12 cellular contexts compared by ENCODE assay signal in genomic region chr15:83871808-83872559, GRCh38.
DNase-seq lines count a peak whose midpoint lies in the region; ATAC-seq, FAIRE-seq and TF ChIP-seq lines count a peak whose summit lies in the region.
"Had no signal": no experiment of that assay in that cellular context is flagged by ENCODE, and none has a peak within 500 bp of the region (broad histone marks: within the 10 kb centered on the region; RNA-seq: fewer than 3 reads in every experiment).

No MANE protein-coding gene starts in this region.

- intact Hi-C loops in PC-9 (cut with micrococcal nuclease; ENCODE audit: unreplicated experiment): no loop called here

- H3K9me3 ChIP-seq in PC-9 (ENCODE audit: insufficient read depth, low read depth): no peaks in the 10 kb centered on the region
- no peaks in the 10 kb centered on the region for H3K9me3 ChIP-seq in keratinocyte (ENCODE audit: control insufficient read depth, low read depth, low read length)
- H3K9me3 ChIP-seq: upper lobe of left lung had no signal

- H3K36me3 ChIP-seq in PC-9 (ENCODE audit: low read depth): no peaks in the 10 kb centered on the region
- H3K36me3 ChIP-seq in keratinocyte (ENCODE audit: control insufficient read depth in 2 of 2, extremely low read depth in 1 of 2, insufficient read depth in 2 of 2, low read length in 2 of 2): no peaks in the 10 kb centered on the region
- H3K36me3 ChIP-seq: upper lobe of left lung had no signal

- H3K79me2 ChIP-seq in PC-9 (ENCODE audit: low read depth) (no peaks in the 10 kb centered on the region), keratinocyte (ENCODE audit: control insufficient read depth, insufficient read depth, low read length) (no peaks in the 10 kb centered on the region)

- ATAC-seq in GM21786 (IDR thresholded peaks at IDR 0.05; ENCODE audit: unreplicated experiment): peak; percentile 79

- H3K4me1 ChIP-seq in PC-9 (replicated peaks; ENCODE audit: insufficient read depth) (no peaks in the 10 kb centered on the region), keratinocyte (ENCODE audit: control insufficient read depth, extremely low read depth, insufficient read depth, low read length) (no peaks in the 10 kb centered on the region)
- H3K4me1 ChIP-seq: upper lobe of left lung had no signal

- H3K4me3 ChIP-seq in PC-9 (no peak overlapping the region), keratinocyte (ENCODE audit: control insufficient read depth in 2 of 3, extremely low read depth in 1 of 3, insufficient read depth in 2 of 3, low read depth in 1 of 3, low read length in 3 of 3) (no peak overlapping the region)
- H3K4me3 ChIP-seq: skin epidermis, upper lobe of left lung had no signal

- TF ChIP-seq CTCF in PC-9 (conservative IDR thresholded peaks at IDR 0.05): no peak
- TF ChIP-seq CTCF in keratinocyte (optimal IDR thresholded peaks at IDR 0.05 in 1 of 3, IDR thresholded peaks at IDR 0.05 in 1 of 3, conservative IDR thresholded peaks at IDR 0.05 in 1 of 3; ENCODE audit: extremely low read depth in 1 of 3, insufficient read depth in 2 of 3, low read length in 3 of 3): no peak

- H3F3A ChIP-seq in PC-9 (ENCODE audit: insufficient read depth, low read depth): no peaks in the 10 kb centered on the region

- H3K27me3 ChIP-seq in PC-9 (ENCODE audit: insufficient read depth, low read depth) (no peaks in the 10 kb centered on the region), keratinocyte (ENCODE audit: control insufficient read depth, extremely low read depth, insufficient read depth, low read length) (no peaks in the 10 kb centered on the region)
- H3K27me3 ChIP-seq: upper lobe of left lung had no signal

- 0 out of 2 replicates have a peak overlapping the region, but pooled peaks have one; percentile 4 for H3K4me2 ChIP-seq in PC-9
- no peak overlapping the region for H3K4me2 ChIP-seq in keratinocyte (ENCODE audit: control insufficient read depth, extremely low read depth, insufficient read depth, low read depth, low read length)

- dilution Hi-C loops in keratinocyte (cut with MboI; ENCODE audit: extremely low pct_ligation_motif_present, low sequenced_read_pairs): no loop called here

- H2AFZ ChIP-seq in PC-9 (no peak overlapping the region), keratinocyte (ENCODE audit: control insufficient read depth, low read length) (peak overlapping the region; percentile 50)

- POLR2A ChIA-PET in PC-9 (lab: Charles Lee; ENCODE audit: unreplicated experiment): no interaction called here

- no TSS peak for BruUV-seq in PC-9 (replicated peaks; lab: Mats Ljungman, UMichigan)

- H3K9ac ChIP-seq in keratinocyte (ENCODE audit: control insufficient read depth, extremely low read depth, insufficient read depth, low read length): no peak overlapping the region

- CTCF ChIA-PET in PC-9 (lab: Charles Lee): no interaction called here

- H4K20me1 ChIP-seq in PC-9 (ENCODE audit: insufficient read depth) (no peaks in the 10 kb centered on the region), keratinocyte (ENCODE audit: control insufficient read depth, extremely low read depth, insufficient read depth, low read length) (no peaks in the 10 kb centered on the region)

- no peaks in the 10 kb centered on the region for H3K9me2 ChIP-seq in PC-9 (ENCODE audit: insufficient read depth)

- FAIRE-seq in keratinocyte (lab: Jason Lieb, UNC): no peak

- H3K27ac ChIP-seq in PC-9: no peak overlapping the region
- no peak overlapping the region for H3K27ac ChIP-seq in keratinocyte (ENCODE audit: control insufficient read depth, insufficient read depth, low read length)
- H3K27ac ChIP-seq: skin epidermis, upper lobe of left lung had no signal

- no peaks in the 10 kb centered on the region for H3K9me1 ChIP-seq in keratinocyte (ENCODE audit: control insufficient read depth, extremely low read depth, insufficient read depth, low read length)

- DNase-seq in EH (ENCODE audit: low read depth) (peak; percentile 16), PC-9 (no peak), keratinocyte (ENCODE audit: low read depth, low spot score) (no peak), NCI-H446 treated with DMSO at 0.1 percent for 48 hours (lab: John Stamatoyannopoulos, UW) (no peak), LoVo (ENCODE audit: low spot score) (no peak), NK-92 (lab: John Stamatoyannopoulos, UW; ENCODE audit: unreplicated experiment) (no peak)
- no peak for DNase-seq in activated effector memory CD4-positive, alpha-beta T cell treated with Interleukin-2 at 50 U/mL for 16 hours
- DNase-seq: activated naive CD4-positive, alpha-beta T cell; SHP77 treated with DMSO at 0.1 percent for 48 hours; upper lobe of left lung had no signal
